In the genomic region with DNA sequence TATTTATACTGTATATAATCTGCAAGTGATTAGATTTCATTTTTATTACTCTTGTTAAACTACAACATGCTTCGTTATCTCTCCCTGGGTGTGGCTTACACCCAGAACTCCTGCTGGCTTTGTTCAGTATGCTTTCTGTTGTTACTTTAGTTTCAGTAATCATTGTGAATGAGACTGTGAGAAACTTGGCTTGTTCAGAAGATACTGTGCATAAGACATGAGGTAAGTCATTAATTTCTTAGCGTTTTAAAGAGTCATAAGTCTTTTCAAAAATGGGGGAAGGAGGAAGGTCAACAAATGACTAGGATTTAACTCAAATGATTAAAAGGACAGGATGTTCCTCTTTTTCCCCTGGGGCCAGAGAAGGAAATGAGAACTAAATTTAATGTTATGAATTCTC, we compare ENCODE assay signal across 9 cellular contexts. TPM values are rescaled to one million over a fixed set of nuclear protein-coding genes. Genes with fewer than 3 reads are reported as not detected.
DNase-seq lines count a peak whose midpoint lies in the region; ATAC-seq lines count a peak whose summit lies in the region.
"Had no signal": no experiment of that assay in that cellular context is flagged by ENCODE, and none has a peak within 500 bp of the region (broad histone marks: within the 10 kb centered on the region; RNA-seq: fewer than 3 reads in every experiment).

No MANE protein-coding gene starts in this region.

- H4K5ac ChIP-seq in mesendoderm (ENCODE audit: low read length), result no peak overlapping the region

- H3K9me3 ChIP-seq in HAP-1, result no peaks in the 10 kb centered on the region

- H3K18ac ChIP-seq in mesendoderm (ENCODE audit: low read length), result no peak overlapping the region

- no peak overlapping the region for H3K4ac ChIP-seq in mesendoderm (ENCODE audit: low read depth, low read length)

- DNase-seq in NOMO-1 (lab: John Stamatoyannopoulos, UW; ENCODE audit: unreplicated experiment in 2 of 2) (peak; percentile 74 to 80), mesendoderm (no peak), substantia nigra (lab: John Stamatoyannopoulos, UW) (no peak), NCI-H2227 (lab: John Stamatoyannopoulos, UW; ENCODE audit: unreplicated experiment) (no peak), retina (no peak), HAP-1 (ENCODE audit: low spot score in 2 of 2) (no peak)

- H3K79me1 ChIP-seq in mesendoderm (ENCODE audit: low read length), result no peaks in the 10 kb centered on the region

- H3K27ac ChIP-seq in mesendoderm (ENCODE audit: low read depth, low read length) (no peak overlapping the region), substantia nigra (ENCODE audit: low read depth, low read length, poor library complexity, severe bottlenecking) (no peak overlapping the region)

- H3K4me3 ChIP-seq in mesendoderm (ENCODE audit: low read length), result no peak overlapping the region
- H3K4me3 ChIP-seq in HAP-1, result no peak overlapping the region

- no peak overlapping the region for H2AK5ac ChIP-seq in mesendoderm (ENCODE audit: low read length)

- ATAC-seq in GM18511 (IDR thresholded peaks at IDR 0.05; ENCODE audit: unreplicated experiment) (peak; percentile 80), HG02678 (IDR thresholded peaks at IDR 0.05; ENCODE audit: unreplicated experiment) (peak; percentile 82)
- ATAC-seq: Panc1 had no signal

- H2BK15ac ChIP-seq in mesendoderm (replicated peaks; ENCODE audit: low read depth), result peak overlapping the region; percentile 36

- no CpG with 5 or more reads among the region's 2 CpGs for WGBS in mesendoderm (ENCODE audit: extremely low coverage, insufficient coverage, low lambda C conversion rate)

- no peaks in the 10 kb centered on the region for H3K36me3 ChIP-seq in mesendoderm (ENCODE audit: control insufficient read depth, insufficient read depth, low read length)
- H3K36me3 ChIP-seq in HAP-1 (replicated peaks), result no peaks in the 10 kb centered on the region

- H3K23ac ChIP-seq in mesendoderm (ENCODE audit: low read length), result no peak overlapping the region

- no peak overlapping the region for H2BK5ac ChIP-seq in mesendoderm (ENCODE audit: low read length)

- H3K4me2 ChIP-seq in mesendoderm (ENCODE audit: low read length), result no peak overlapping the region

- no peaks in the 10 kb centered on the region for H3K27me3 ChIP-seq in mesendoderm (ENCODE audit: insufficient read depth, low read length, poor library complexity)
- no peaks in the 10 kb centered on the region for H3K27me3 ChIP-seq in HAP-1 (ENCODE audit: low read depth)

- H3K56ac ChIP-seq in mesendoderm (ENCODE audit: low read length), result no peak overlapping the region

- in situ Hi-C loops in HAP-1 (cut with MboI; ENCODE audit: low sequenced_read_pairs), result no loop called here

- H3K4me1 ChIP-seq in mesendoderm (ENCODE audit: control insufficient read depth, low read depth, low read length) (peaks cover 12% of the 10 kb centered on the region), HAP-1 (peaks cover 19% of the 10 kb centered on the region)

- H3K79me2 ChIP-seq in mesendoderm (ENCODE audit: control insufficient read depth, insufficient read depth, low read length), result no peaks in the 10 kb centered on the region

- no peak overlapping the region for H2BK120ac ChIP-seq in mesendoderm (ENCODE audit: low read depth, low read length)

- H4K8ac ChIP-seq in mesendoderm (ENCODE audit: low read depth, low read length), result no peak overlapping the region

- H3K9ac ChIP-seq in mesendoderm (ENCODE audit: low read length), result no peak overlapping the region

RNA-seq across cellular contexts. Expression of a gene that starts 11.6 kb away (rescaled TPM):
- 46.8 TPM for polyA plus RNA-seq in mesendoderm (2013, experiment 1 of 2)
- polyA plus RNA-seq in mesendoderm (2013, experiment 2 of 2), result 50.0 TPM

Comparison
In these comparisons a context has a peak if more than half of its experiments do, and no peak if none do; other contexts are left out.
1. DNase-seq: peak in NOMO-1 (2 of 2); none in mesendoderm (single experiment), substantia nigra (0 of 49), NCI-H2227 (single experiment), retina (single experiment) and HAP-1 (0 of 2).